14 cellular contexts compared by ENCODE assay signal in genomic region chr4:565614-566013, GRCh38. TPM values are rescaled to one million over a fixed set of nuclear protein-coding genes. Genes with fewer than 3 reads are reported as not detected.
"Had no signal": no experiment of that assay in that cellular context is flagged by ENCODE, and none has a peak within 500 bp of the region (broad histone marks: within the 10 kb centered on the region; RNA-seq: fewer than 3 reads in every experiment).

No MANE protein-coding gene starts in this region.

RNA-seq across cellular contexts. Expression of gene TMEM271, which starts 10.5 kb away (rescaled TPM):
- total RNA-seq: activated B cell treated with CpG ODN at 0.5 μM for 24 hours; activated CD4-positive, alpha-beta memory T cell treated with anti-CD3 and anti-CD28 coated beads for 36 hours; activated CD4-positive, alpha-beta memory T cell treated with anti-CD3 and anti-CD28 coated beads, Interleukin-2, amount 10 ng/mL, durations not matched to agents 7 days and 5 days; activated CD4-positive, alpha-beta T cell treated with anti-CD3 and anti-CD28 coated beads for 36 hours; activated CD4-positive, alpha-beta T cell treated with anti-CD3 and anti-CD28 coated beads, Interleukin-2, amount 10 ng/mL, durations not matched to agents 24 days and 14 days; activated CD4-positive, alpha-beta T cell treated with anti-CD3 and anti-CD28 coated beads, Interleukin-2, amount 10 ng/mL, durations not matched to agents 7 days and 5 days; activated CD8-positive, alpha-beta memory T cell treated with anti-CD3 and anti-CD28 coated beads for 36 hours; activated CD8-positive, alpha-beta memory T cell treated with anti-CD3 and anti-CD28 coated beads, Interleukin-2, amount 10 ng/mL, durations not matched to agents 7 days and 5 days; activated CD8-positive, alpha-beta T cell treated with anti-CD3 and anti-CD28 coated beads for 36 hours; activated CD8-positive, alpha-beta T cell treated with anti-CD3 and anti-CD28 coated beads, Interleukin-2, amount 10 ng/mL, durations not matched to agents 7 days and 5 days; T-cell; T-helper 1 cell treated with Interleukin-12 subunit alpha and Interleukin-12 subunit beta and Interleukin-4 antibody, amounts not matched to agents 30 ng/mL and 1 ng/mL, for 36 hours; T-helper 17 cell; T-helper 2 cell treated with Interferon-gamma antibody and Interleukin-4, amounts not matched to agents 100 ng/mL and 5 ng/mL, for 36 hours had no signal
